Comparison of ENCODE assay signal across 8 cellular contexts in genomic region chr16:89330177-89330856, GRCh38.
A peak's percentile ranks its signal among the peaks of the same experiment; 100 is the strongest.
DNase-seq lines count a peak whose midpoint lies in the region; ATAC-seq and FAIRE-seq lines count a peak whose summit lies in the region.

No MANE protein-coding gene starts in this region.

- no peak for FAIRE-seq in urothelium cell line (lab: Jason Lieb, UNC)

- ATAC-seq in HG03469 (IDR thresholded peaks at IDR 0.05; ENCODE audit: unreplicated experiment) = no peak
- no peak for ATAC-seq in HG03135 (IDR thresholded peaks at IDR 0.05; ENCODE audit: unreplicated experiment)

- peak; percentile 27 for DNase-seq in stimulated activated CD4-positive, alpha-beta T cell treated with anti-CD3 and anti-CD28 coated beads, Interleukin-4, amount 100 ng/mL, for 1 hour
- DNase-seq in stimulated activated CD4-positive, alpha-beta T cell treated with anti-CD3 and anti-CD28 coated beads, Interleukin-2, amount 100 ng/mL, for 24 hours = no peak
- peak; percentile 23 for DNase-seq in activated effector memory CD4-positive, alpha-beta T cell treated with Interleukin-2 at 50 U/mL for 16 hours
- DNase-seq in iPS-NIHi11 (ENCODE audit: low spot score) (peak; percentile 73), urothelium cell line (ENCODE audit: low spot score) (peak; percentile 91), cerebellar nuclear complex (lab: John Stamatoyannopoulos, UW) (no peak)

Comparison
In these comparisons a context has a peak if more than half of its experiments do, and no peak if none do; other contexts are left out.
1. DNase-seq: peak in stimulated activated CD4-positive, alpha-beta T cell treated with anti-CD3 and anti-CD28 coated beads, Interleukin-4, amount 100 ng/mL, for 1 hour (single experiment), activated effector memory CD4-positive, alpha-beta T cell treated with Interleukin-2 at 50 U/mL for 16 hours (single experiment), iPS-NIHi11 (single experiment) and urothelium cell line (single experiment); none in stimulated activated CD4-positive, alpha-beta T cell treated with anti-CD3 and anti-CD28 coated beads, Interleukin-2, amount 100 ng/mL, for 24 hours (0 of 2) and cerebellar nuclear complex (0 of 2).